In genomic region chr17:69043098-69043497, GRCh38 we compare ENCODE assay signal across 1 cellular context.
TF ChIP-seq lines count a peak whose summit lies in the region.

No MANE protein-coding gene starts in this region.

TF ChIP-seq in K562, 482 proteins besides CTCF, POLR2A, EP300 and RAD21:
- TF ChIP-seq ZNF277 (CRISPR knock-in tag; IDR thresholded peaks at IDR 0.05; ENCODE audit: borderline replicate concordance): no peak
- TF ChIP-seq PKNOX1 (IDR thresholded peaks at IDR 0.05): peak; percentile 17; the same call in 1 of the 2 replicates
